Comparison of ENCODE assay signal across 8 cellular contexts in genomic region chr1:44031051-44031899, GRCh38. TPM values are rescaled to one million over a fixed set of nuclear protein-coding genes. Genes with fewer than 3 reads are reported as not detected.
A peak's percentile ranks its signal among the peaks of the same experiment; 100 is the strongest.
DNase-seq lines count a peak whose midpoint lies in the region; ATAC-seq and TF ChIP-seq lines count a peak whose summit lies in the region.

TSS of gene SLC6A9 (minus strand) at chr1:44031462. CDS start at chr1:44024277, 7,185 bp downstream.

- H3K36me3 ChIP-seq in heart right ventricle (no peaks in the 10 kb centered on the region), rectal smooth muscle tissue (ENCODE audit: control insufficient read depth, insufficient read depth, low read length) (no peaks in the 10 kb centered on the region)

- peak within 1 kb of the TSS; percentile 28 for H3K9ac ChIP-seq in rectal smooth muscle tissue (ENCODE audit: low read length)

- intact Hi-C loops in heart right ventricle (cut with DNase I), result loop anchor here in 4 of 10 donors (2.0 to 10.0 kb wide), 4 partner anchors 26 to 269 kb away; no protein-coding TSS in a partner anchor

- H3K9me3 ChIP-seq in heart right ventricle, result no peaks in the 10 kb centered on the region

- no peaks in the 10 kb centered on the region for H3K9me3 Mint-ChIP-seq in activated naive CD8-positive, alpha-beta T cell (ENCODE audit: low read depth)

- H3K36me3 Mint-ChIP-seq in activated naive CD8-positive, alpha-beta T cell, result peaks cover 2% of the 10 kb centered on the region

- H3K4me1 ChIP-seq in heart right ventricle, result peaks cover 12 to 52% (median 33%) of the 10 kb centered on the region in 9 donors
- H3K4me1 ChIP-seq in rectal smooth muscle tissue (ENCODE audit: control insufficient read depth, insufficient read depth, low read length), result peaks cover 31% of the 10 kb centered on the region

- peak; percentile 6 to 30 (median 20) for ATAC-seq in heart right ventricle
- no peak for ATAC-seq in GM21576 (IDR thresholded peaks at IDR 0.05; ENCODE audit: unreplicated experiment)
- no peak for ATAC-seq in HG02623 (IDR thresholded peaks at IDR 0.05; ENCODE audit: unreplicated experiment)

- DNase-seq in DMS53 (lab: John Stamatoyannopoulos, UW) (peak; percentile 73), DMS53 treated with DMSO at 0.1 percent for 48 hours (lab: John Stamatoyannopoulos, UW; ENCODE audit: unreplicated experiment) (no peak), RPMI7951 (ENCODE audit: low read depth) (peak; percentile 86), heart right ventricle (peak; percentile 41 to 58)

- peak within 1 kb of the TSS; percentile 90 for H3K27ac Mint-ChIP-seq in activated naive CD8-positive, alpha-beta T cell

- H3K27me3 ChIP-seq in heart right ventricle, result peaks cover 0 to 11% (median 0%) of the 10 kb centered on the region in 7 donors
- H3K27me3 ChIP-seq in rectal smooth muscle tissue (ENCODE audit: control insufficient read depth, insufficient read depth, low read length), result no peaks in the 10 kb centered on the region

- H3K4me3 Mint-ChIP-seq in activated naive CD8-positive, alpha-beta T cell, result peak within 1 kb of the TSS; percentile 89

- H3K4me3 ChIP-seq in heart right ventricle (peak within 1 kb of the TSS; percentile 68 to 97 (median 82)), rectal smooth muscle tissue (ENCODE audit: low read length) (peak within 1 kb of the TSS; percentile 73)

- H3K27me3 Mint-ChIP-seq in activated naive CD8-positive, alpha-beta T cell, result no peaks in the 10 kb centered on the region

- 6% methylated on average over 55 of the region's 55 CpGs for WGBS in heart right ventricle, 2 donors

- H3K27ac ChIP-seq in heart right ventricle (peak within 1 kb of the TSS in 9 of 10 donors; percentile 65 to 89 (median 83)), rectal smooth muscle tissue (ENCODE audit: low read depth, low read length) (peak within 1 kb of the TSS; percentile 85)

- TF ChIP-seq CTCF in heart right ventricle (IDR thresholded peaks at IDR 0.05), result no peak

- peaks cover 21% of the 10 kb centered on the region for H3K4me1 Mint-ChIP-seq in activated naive CD8-positive, alpha-beta T cell (ENCODE audit: low read depth)

RNA-seq across cellular contexts. Expression of gene SLC6A9, which starts in this region (rescaled TPM):
- 8.2 and 8.9 TPM in 2 replicates for total RNA-seq in RPMI7951 (2014; rRNA removed; shearing (Covaris generic))
- 1 to 10 TPM in 5 of 10 donors, under 1 TPM in 5; 0.32 to 1.6 (median 0.91) TPM for total RNA-seq in heart right ventricle
- polyA plus RNA-seq in heart right ventricle, result 1 to 10 TPM in 1 of 2 donors, under 1 TPM in 1; 0.88 to 1.7 TPM

Comparison
In these comparisons a context has a peak if more than half of its experiments do, and no peak if none do; other contexts are left out.
1. ATAC-seq: peak in heart right ventricle (8 of 8); none in GM21576 (single experiment) and HG02623 (single experiment).